8 cellular contexts compared by ENCODE assay signal in the genomic region with DNA sequence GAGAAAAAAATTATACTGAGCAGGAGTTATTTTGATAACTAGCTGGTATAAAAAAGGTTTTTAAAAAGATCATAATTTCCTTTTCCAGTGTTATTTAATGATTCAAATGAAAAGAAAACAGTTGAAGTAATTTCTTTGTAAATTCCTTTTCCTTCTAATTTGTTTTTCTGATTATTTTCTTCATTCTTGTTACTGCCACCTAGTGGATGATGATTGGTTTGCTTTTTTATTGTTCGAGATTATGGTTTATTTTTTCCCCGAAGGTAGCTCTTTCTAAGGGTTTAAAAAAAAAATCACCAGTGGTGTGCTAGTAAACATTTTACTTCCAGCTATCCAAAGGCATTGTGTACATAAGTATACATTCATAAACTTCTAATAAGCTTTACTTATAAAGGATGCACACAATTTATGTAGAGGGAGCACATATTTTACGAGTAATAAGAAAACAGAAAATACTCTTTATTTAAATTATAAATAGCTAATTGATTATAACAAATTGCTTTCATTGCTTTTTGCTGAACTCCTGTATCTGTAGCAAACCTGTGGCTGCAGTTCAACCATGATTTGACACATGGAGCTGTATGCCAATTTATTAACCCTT.
DNase-seq lines count a peak whose midpoint lies in the region; ATAC-seq, FAIRE-seq and TF ChIP-seq lines count a peak whose summit lies in the region.

No MANE protein-coding gene starts in this region.

- no peaks in the 10 kb centered on the region for H3K36me3 Mint-ChIP-seq in activated naive CD8-positive, alpha-beta T cell treated with anti-CD3 and anti-CD28 coated beads, Interleukin-2, amount 50 U/mL, for 24 hours (ENCODE audit: low read depth)

- no peaks in the 10 kb centered on the region for H3K4me1 Mint-ChIP-seq in activated naive CD8-positive, alpha-beta T cell treated with anti-CD3 and anti-CD28 coated beads, Interleukin-2, amount 50 U/mL, for 24 hours

- no peak overlapping the region for H3K4me3 Mint-ChIP-seq in activated naive CD8-positive, alpha-beta T cell treated with anti-CD3 and anti-CD28 coated beads, Interleukin-2, amount 50 U/mL, for 24 hours

- H3K27ac Mint-ChIP-seq in activated naive CD8-positive, alpha-beta T cell treated with anti-CD3 and anti-CD28 coated beads, Interleukin-2, amount 50 U/mL, for 24 hours, result no peak overlapping the region

- H3K27me3 Mint-ChIP-seq in activated naive CD8-positive, alpha-beta T cell treated with anti-CD3 and anti-CD28 coated beads, Interleukin-2, amount 50 U/mL, for 24 hours, result peaks cover 10% of the 10 kb centered on the region

- peak; percentile 42 for TF ChIP-seq CTCF in GM12865 (IDR thresholded peaks at IDR 0.05; ENCODE audit: insufficient read depth, low read depth, low read length, missing control alignments)

- DNase-seq in GM12865 (ENCODE audit: low read depth) (peak; percentile 4), SKM-1 treated with dmso at 0.1 percent for 144 hours (lab: John Stamatoyannopoulos, UW; ENCODE audit: unreplicated experiment) (peak; percentile 8), germinal center (ENCODE audit: low spot score) (peak; percentile 2), NCI-H526 treated with DMSO at 0.1 percent for 48 hours (lab: John Stamatoyannopoulos, UW) (no peak), putamen (ENCODE audit: low spot score) (no peak)
- DNase-seq in activated naive CD8-positive, alpha-beta T cell treated with anti-CD3 and anti-CD28 coated beads, Interleukin-2, amount 50 U/mL, for 24 hours, result no peak

- ATAC-seq in activated naive CD8-positive, alpha-beta T cell treated with anti-CD3 and anti-CD28 coated beads, Interleukin-2, amount 50 U/mL, for 24 hours, result no peak
- ATAC-seq in GM21423 (IDR thresholded peaks at IDR 0.05; ENCODE audit: unreplicated experiment), result no peak

- peak; percentile 97 for FAIRE-seq in A204.1 (lab: Jason Lieb, UNC)

- H3K4me3 ChIP-seq in GM12865 (ENCODE audit: low read depth, low read length), result no peak overlapping the region

- H3K9me3 Mint-ChIP-seq in activated naive CD8-positive, alpha-beta T cell treated with anti-CD3 and anti-CD28 coated beads, Interleukin-2, amount 50 U/mL, for 24 hours, result no peaks in the 10 kb centered on the region

Comparison
In these comparisons a context has a peak if more than half of its experiments do, and no peak if none do; other contexts are left out.
1. DNase-seq: peak in GM12865 (single experiment), SKM-1 treated with dmso at 0.1 percent for 144 hours (single experiment) and germinal center (single experiment); none in NCI-H526 treated with DMSO at 0.1 percent for 48 hours (single experiment), activated naive CD8-positive, alpha-beta T cell treated with anti-CD3 and anti-CD28 coated beads, Interleukin-2, amount 50 U/mL, for 24 hours (single experiment) and putamen (single experiment).